ENCODE assay signal across 27 cellular contexts in the genomic region with DNA sequence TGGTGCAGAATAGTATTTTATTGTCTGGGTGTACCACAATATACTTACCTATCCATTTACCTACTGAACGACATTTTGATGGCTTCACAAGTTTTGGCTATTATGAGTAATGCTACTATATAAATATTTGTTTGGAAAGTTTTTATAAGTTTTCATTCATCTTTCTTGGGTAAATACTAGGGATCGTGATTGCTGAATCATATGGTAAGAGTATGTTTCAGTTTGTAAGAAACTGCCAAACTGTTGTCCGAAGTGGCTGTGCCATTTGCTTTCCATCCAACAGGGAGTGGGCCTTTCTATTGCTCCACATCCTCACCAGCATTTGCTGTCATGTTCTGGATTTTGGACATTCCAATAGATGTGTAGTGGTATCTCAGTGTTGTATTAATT.
"Had no signal": no experiment of that assay in that cellular context is flagged by ENCODE, and none has a peak within 500 bp of the region (broad histone marks: within the 10 kb centered on the region; RNA-seq: fewer than 3 reads in every experiment).

No MANE protein-coding gene starts in this region.

- ATAC-seq: activated CD4-positive, alpha-beta T cell treated with anti-CD3 and anti-CD28 coated beads for 36 hours; esophagus mucosa; gastroesophageal sphincter; heart left ventricle; stimulated activated naive CD8-positive, alpha-beta T cell treated with anti-CD3 and anti-CD28 coated beads, Interleukin-15, amount 100 ng/mL, for 72 hours; WTC11 had no signal

- H3K27me3 Mint-ChIP-seq: activated CD4-positive, alpha-beta T cell treated with anti-CD3 and anti-CD28 coated beads for 36 hours; activated naive CD4-positive, alpha-beta T cell treated with anti-CD3 and anti-CD28 coated beads, Interleukin-2, amount 50 U/mL, for 24 hours; naive B cell; progenitor cell of endocrine pancreas; stimulated activated naive CD8-positive, alpha-beta T cell treated with anti-CD3 and anti-CD28 coated beads, Interleukin-15, amount 100 ng/mL, for 72 hours; type B pancreatic cell had no signal

- H3K27ac Mint-ChIP-seq: activated CD4-positive, alpha-beta T cell treated with anti-CD3 and anti-CD28 coated beads for 36 hours; activated naive CD4-positive, alpha-beta T cell treated with anti-CD3 and anti-CD28 coated beads, Interleukin-2, amount 50 U/mL, for 24 hours; progenitor cell of endocrine pancreas; stimulated activated naive CD8-positive, alpha-beta T cell treated with anti-CD3 and anti-CD28 coated beads, Interleukin-15, amount 100 ng/mL, for 72 hours; T-helper 2 cell treated with Interferon-gamma antibody and Interleukin-4, amounts not matched to agents 5 μg/mL and 100 μg/mL, for 36 hours; type B pancreatic cell had no signal

- H3K36me3 ChIP-seq: ascending aorta, gastroesophageal sphincter, heart left ventricle, left ventricle myocardium inferior, right atrium auricular region, suprapubic skin had no signal

- H3K27ac ChIP-seq: ascending aorta, gastroesophageal sphincter, heart left ventricle, left ventricle myocardium inferior, right atrium auricular region, skin epidermis, suprapubic skin had no signal

- FAIRE-seq: endometrium, TTC549 had no signal

- H3K4me1 ChIP-seq: ascending aorta had no signal

- DNase-seq: activated CD4-positive, alpha-beta T cell treated with anti-CD3 and anti-CD28 coated beads for 36 hours; activated CD4-positive, alpha-beta T cell treated with anti-CD3 and anti-CD28 coated beads, Interleukin-2, amount 50 U/mL, for 48 hours; activated gamma-delta T cell; cortex of kidney; heart left ventricle; immature natural killer cell; kidney glomerular epithelial cell; left ventricle myocardium inferior; mammary epithelial cell; midbrain; naive B cell; stimulated activated CD4-positive, alpha-beta T cell treated with anti-CD3 and anti-CD28 coated beads, Interleukin-2, amount 100 ng/mL, for 48 hours; stimulated activated naive CD8-positive, alpha-beta T cell treated with anti-CD3 and anti-CD28 coated beads, Interleukin-15, amount 100 ng/mL, for 72 hours had no signal

- H3K27me3 ChIP-seq: ascending aorta, gastroesophageal sphincter, heart left ventricle, right atrium auricular region, suprapubic skin had no signal

- H3K4me3 Mint-ChIP-seq: activated CD4-positive, alpha-beta T cell treated with anti-CD3 and anti-CD28 coated beads for 36 hours; activated naive CD4-positive, alpha-beta T cell treated with anti-CD3 and anti-CD28 coated beads, Interleukin-2, amount 50 U/mL, for 24 hours; neural crest cell; stimulated activated naive CD8-positive, alpha-beta T cell treated with anti-CD3 and anti-CD28 coated beads, Interleukin-15, amount 100 ng/mL, for 72 hours; T-helper 2 cell treated with Interferon-gamma antibody and Interleukin-4, amounts not matched to agents 5 μg/mL and 100 μg/mL, for 36 hours; type B pancreatic cell; WTC11 had no signal

- H3K4me3 ChIP-seq: ascending aorta, gastroesophageal sphincter, heart left ventricle, left ventricle myocardium inferior, right atrium auricular region, skin epidermis, suprapubic skin had no signal

- H3K9me3 ChIP-seq: ascending aorta, gastroesophageal sphincter, heart left ventricle, left ventricle myocardium inferior, right atrium auricular region, suprapubic skin had no signal

- H3K9me3 Mint-ChIP-seq: activated naive CD4-positive, alpha-beta T cell treated with anti-CD3 and anti-CD28 coated beads, Interleukin-2, amount 50 U/mL, for 24 hours; immature natural killer cell; neural crest cell; stimulated activated naive CD8-positive, alpha-beta T cell treated with anti-CD3 and anti-CD28 coated beads, Interleukin-15, amount 100 ng/mL, for 72 hours; T-helper 2 cell treated with Interferon-gamma antibody and Interleukin-4, amounts not matched to agents 5 μg/mL and 100 μg/mL, for 36 hours; type B pancreatic cell; WTC11 had no signal
